9 cellular contexts compared by ENCODE assay signal in the genomic region with DNA sequence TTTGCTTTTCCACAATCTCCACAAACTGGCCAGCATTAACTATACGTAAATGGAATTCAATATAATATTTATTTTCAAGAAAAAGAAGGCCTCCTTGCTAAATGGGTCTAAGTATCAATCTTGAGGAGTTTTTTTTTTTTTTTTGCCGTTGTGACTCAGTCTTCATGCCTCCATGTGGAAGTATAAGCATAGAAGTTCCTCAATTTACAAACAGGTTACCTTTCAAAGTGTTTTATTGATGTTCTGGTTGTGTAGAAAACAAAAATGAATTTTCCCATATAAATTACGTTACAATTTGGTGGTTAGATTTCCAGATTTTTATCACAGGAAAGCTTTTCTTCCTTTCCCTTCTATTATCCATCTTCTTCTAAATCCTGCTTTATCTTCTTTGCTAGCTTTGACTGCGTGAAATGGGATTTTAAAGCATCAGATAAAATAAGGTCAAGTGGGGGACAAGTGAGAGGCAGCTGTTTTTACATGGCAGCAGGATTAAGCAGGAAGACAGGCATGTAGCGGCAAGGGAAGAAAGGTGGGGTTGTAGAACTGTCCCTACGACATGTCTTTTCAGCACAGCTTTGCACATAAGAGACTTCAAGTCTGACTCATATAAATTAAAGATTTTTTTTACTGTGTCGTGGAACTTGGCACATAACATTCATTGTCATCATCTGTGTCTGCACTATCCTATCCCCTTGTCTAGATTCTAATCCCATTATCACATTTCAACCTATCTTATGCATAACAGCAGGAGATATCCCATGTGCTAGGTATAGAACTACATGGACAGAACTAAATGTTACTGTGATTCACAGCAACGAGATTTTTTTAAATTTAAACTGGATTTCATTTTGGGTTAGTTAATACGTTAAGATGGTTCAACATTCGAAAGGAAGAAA.
A peak's percentile ranks its signal among the peaks of the same experiment; 100 is the strongest.
DNase-seq lines count a peak whose midpoint lies in the region; ATAC-seq, FAIRE-seq and TF ChIP-seq lines count a peak whose summit lies in the region.
"Had no signal": no experiment of that assay in that cellular context is flagged by ENCODE, and none has a peak within 500 bp of the region (broad histone marks: within the 10 kb centered on the region; RNA-seq: fewer than 3 reads in every experiment).

No MANE protein-coding gene starts in this region.

- FAIRE-seq in GM12878 (lab: Jason Lieb, UNC) = peak; percentile 27

- POLR2A ChIA-PET in PC-3 (lab: Charles Lee; ENCODE audit: unreplicated experiment) (no interaction called here), GM12878 (lab: Charles Lee) (interaction anchor here (0.6 to 3.3 kb wide), 18 partner anchors 10 to 219 kb away, joined by 3 to 43 read pairs (median 6); partner anchors contain the start of gene FAM3C)

- H3K4me1 ChIP-seq in PC-3 (ENCODE audit: insufficient read depth, low read length) (peaks cover 28% of the 10 kb centered on the region), GM12878 (ENCODE audit: control insufficient read depth, insufficient read depth, low read length) (peaks cover 17% of the 10 kb centered on the region; the same call in 1 of the 2 replicates), osteoblast (ENCODE audit: insufficient read depth, low read length) (peaks cover 20% of the 10 kb centered on the region)

- H3K4me2 ChIP-seq in PC-3 (ENCODE audit: low read length) (peak overlapping the region; percentile 82), GM12878 (ENCODE audit: control insufficient read depth, insufficient read depth) (peak overlapping the region; percentile 71), osteoblast (ENCODE audit: insufficient read depth, low read length) (no peak overlapping the region)

- H3K27ac ChIP-seq in PC-3 (ENCODE audit: low read length) (peak overlapping the region; percentile 98), GM12878 (ENCODE audit: control insufficient read depth, insufficient read depth) (peak overlapping the region; percentile 72), osteoblast (ENCODE audit: low read depth, low read length) (peak overlapping the region; percentile 76)

- TF ChIP-seq CTCF in PC-3 (conservative IDR thresholded peaks at IDR 0.05; ENCODE audit: low read depth, low read length) (no peak), GM12878 (IDR thresholded peaks at IDR 0.05 in 2 of 3, conservative IDR thresholded peaks at IDR 0.05 in 1 of 3; ENCODE audit: control insufficient read depth in 2 of 3, extremely low read depth in 1 of 3, insufficient read depth in 1 of 3, low read depth in 3 of 3, low read length in 3 of 3) (no peak), osteoblast (IDR thresholded peaks at IDR 0.05; ENCODE audit: extremely low read depth, low read depth, low read length) (no peak)

- no TSS peak for BruUV-seq in PC-3 (replicated peaks; lab: Mats Ljungman, UMichigan)
- TSS peak; percentile 64 for BruUV-seq in GM12878 (replicated peaks; lab: Mats Ljungman, UMichigan)

- H2AFZ ChIP-seq in PC-3 (ENCODE audit: low read length) = no peak overlapping the region
- H2AFZ ChIP-seq in GM12878 (ENCODE audit: control insufficient read depth, low read depth, low read length) = peak overlapping the region; percentile 34
- no peak overlapping the region for H2AFZ ChIP-seq in osteoblast (ENCODE audit: low read length)

- no peak for TF ChIP-seq RAD21 in GM12878 (IDR thresholded peaks at IDR 0.05; ENCODE audit: insufficient read depth, low read depth, low read length)

- TF ChIP-seq EP300 in GM12878 (IDR thresholded peaks at IDR 0.05; ENCODE audit: borderline replicate concordance in 1 of 2, control insufficient read depth in 1 of 2, low read depth in 2 of 2, low read length in 2 of 2) = no peak

- H3K27me3 ChIP-seq in PC-3 (ENCODE audit: low read length) (no peaks in the 10 kb centered on the region), GM12878 (replicated peaks in 1 of 2; ENCODE audit: control insufficient read depth in 2 of 2, insufficient read depth in 2 of 2, low read length in 1 of 2) (no peaks in the 10 kb centered on the region), osteoblast (ENCODE audit: insufficient read depth, low read length) (no peaks in the 10 kb centered on the region)

- CTCF ChIA-PET in PC-3 (lab: Charles Lee) (interaction anchor here (1.4 kb wide), 1 partner anchor 13 kb away, joined by 3 read pairs; no protein-coding TSS in a partner anchor), GM12878 (lab: Yijun Ruan, JAX) (interaction anchor here (0.6 to 3.4 kb wide), 20 partner anchors 11 to 463 kb away, joined by 3 to 34 read pairs (median 5); partner anchors contain the start of gene FAM3C)

- intact Hi-C loops in PC-3 (cut with micrococcal nuclease) (no loop called here), GM12878 (cut with micrococcal nuclease; ENCODE audit: unreplicated experiment) (loop anchor here (2.0 to 10.0 kb wide), 6 partner anchors 31 to 677 kb away; partner anchors contain the start of genes ING3 and TSPAN12)

- H3K4me3 ChIP-seq in PC-3 (ENCODE audit: low read length) = no peak overlapping the region
- H3K4me3 ChIP-seq in GM12878 = no peak overlapping the region
- no peak overlapping the region for H3K4me3 ChIP-seq in osteoblast (ENCODE audit: insufficient read depth, low read length)

- H3F3A ChIP-seq in PC-3 (ENCODE audit: low read length, unreplicated experiment) = peaks cover 11% of the 10 kb centered on the region

- H3K9me3 ChIP-seq in PC-3 (ENCODE audit: low read length) (no peaks in the 10 kb centered on the region), GM12878 (replicated peaks; ENCODE audit: control insufficient read depth, insufficient read depth, low read length) (no peaks in the 10 kb centered on the region; the same call in 2 of the 3 replicates), osteoblast (ENCODE audit: low read depth, low read length) (no peaks in the 10 kb centered on the region)

- WGBS in GM12878 (ENCODE audit: insufficient coverage, insufficient replicate concordance, low lambda C conversion rate, missing lambda C conversion rate) = 72% methylated on average over 10 of the region's 10 CpGs

- ATAC-seq in PC-3 (no peak), GM12878 (peak; percentile 4; the same call in 2 of the 3 replicates), HG03045 (IDR thresholded peaks at IDR 0.05; ENCODE audit: unreplicated experiment) (no peak)

- H3K79me2 ChIP-seq in PC-3 (ENCODE audit: low read length) (no peaks in the 10 kb centered on the region), GM12878 (ENCODE audit: control insufficient read depth, insufficient read depth, low read length) (no peaks in the 10 kb centered on the region), osteoblast (ENCODE audit: insufficient read depth, low read length) (no peaks in the 10 kb centered on the region)

- RAD21 ChIA-PET in GM12878 (lab: Charles Lee; ENCODE audit: unreplicated experiment) = interaction anchor here (0.6 to 3.8 kb wide), 28 partner anchors 9 to 698 kb away, joined by 3 to 133 read pairs (median 6); partner anchors contain the start of gene FAM3C

- H3K9ac ChIP-seq in PC-3 (ENCODE audit: low read length) (peak overlapping the region; percentile 23; the same call in 1 of the 2 replicates), GM12878 (ENCODE audit: control insufficient read depth, insufficient read depth, low read length) (no peak overlapping the region)

- H4K20me1 ChIP-seq in PC-3 (ENCODE audit: low read length) (no peaks in the 10 kb centered on the region), GM12878 (ENCODE audit: control insufficient read depth, insufficient read depth) (no peaks in the 10 kb centered on the region), osteoblast (ENCODE audit: insufficient read depth, low read length) (no peaks in the 10 kb centered on the region)

- in situ Hi-C loops in GM12878 (cut with MboI) = loop anchor here (25.0 kb wide), 1 partner anchor 569 kb away; the partner anchor contains the start of gene ING3

- DNase-seq in NOMO-1 treated with DMSO at 0.1 percent for 48 hours (lab: John Stamatoyannopoulos, UW; ENCODE audit: unreplicated experiment) = peak; percentile 44
- no peak for DNase-seq in NOMO-1 treated with dmso at 0.1 percent for 144 hours (lab: John Stamatoyannopoulos, UW; ENCODE audit: unreplicated experiment)
- peak; percentile 29 for DNase-seq in PC-3
- no peak for DNase-seq in GM12878 (ENCODE audit: low read depth, low spot score)
- no peak for DNase-seq in osteoblast (ENCODE audit: insufficient read length, low spot score, missing footprints)
- no peak for DNase-seq in stimulated activated CD8-positive, alpha-beta memory T cell treated with anti-CD3 and anti-CD28 coated beads, Interleukin-4, amount 100 ng/mL, for 48 hours
- no peak for DNase-seq in NCI-H774 (lab: John Stamatoyannopoulos, UW)
- DNase-seq: NCI-H2029 had no signal

- H3K36me3 ChIP-seq in PC-3 (ENCODE audit: low read depth, low read length) (no peaks in the 10 kb centered on the region), GM12878 (ENCODE audit: control insufficient read depth in 2 of 2, insufficient read depth in 2 of 2, low read length in 1 of 2) (no peaks in the 10 kb centered on the region), osteoblast (ENCODE audit: insufficient read depth, low read length) (no peaks in the 10 kb centered on the region)

- TF ChIP-seq POLR2A in GM12878 (IDR thresholded peaks at IDR 0.05; ENCODE audit: low read depth, low read length) = no peak

- no peaks in the 10 kb centered on the region for H3K9me2 ChIP-seq in PC-3 (replicated peaks; ENCODE audit: low read length)

- SMC1A ChIA-PET in GM12878 (lab: Charles Lee; ENCODE audit: uncharacterized antibody, unreplicated experiment) = interaction anchor here (0.6 to 3.8 kb wide), 28 partner anchors 9 to 689 kb away, joined by 3 to 66 read pairs (median 8); partner anchors contain the start of gene FAM3C

Comparison
In these comparisons a context has a peak if more than half of its experiments do, and no peak if none do; other contexts are left out.
1. DNase-seq: peak in NOMO-1 treated with DMSO at 0.1 percent for 48 hours (single experiment) and PC-3 (single experiment); none in NOMO-1 treated with dmso at 0.1 percent for 144 hours (single experiment), GM12878 (single experiment), osteoblast (single experiment), stimulated activated CD8-positive, alpha-beta memory T cell treated with anti-CD3 and anti-CD28 coated beads, Interleukin-4, amount 100 ng/mL, for 48 hours (single experiment) and NCI-H774 (single experiment).
2. Peak in every context shown above with its lines, with median percentiles within 50 percentile points of each other: H3K27ac ChIP-seq.